ENCODE assay signal across 9 cellular contexts in the genomic region with DNA sequence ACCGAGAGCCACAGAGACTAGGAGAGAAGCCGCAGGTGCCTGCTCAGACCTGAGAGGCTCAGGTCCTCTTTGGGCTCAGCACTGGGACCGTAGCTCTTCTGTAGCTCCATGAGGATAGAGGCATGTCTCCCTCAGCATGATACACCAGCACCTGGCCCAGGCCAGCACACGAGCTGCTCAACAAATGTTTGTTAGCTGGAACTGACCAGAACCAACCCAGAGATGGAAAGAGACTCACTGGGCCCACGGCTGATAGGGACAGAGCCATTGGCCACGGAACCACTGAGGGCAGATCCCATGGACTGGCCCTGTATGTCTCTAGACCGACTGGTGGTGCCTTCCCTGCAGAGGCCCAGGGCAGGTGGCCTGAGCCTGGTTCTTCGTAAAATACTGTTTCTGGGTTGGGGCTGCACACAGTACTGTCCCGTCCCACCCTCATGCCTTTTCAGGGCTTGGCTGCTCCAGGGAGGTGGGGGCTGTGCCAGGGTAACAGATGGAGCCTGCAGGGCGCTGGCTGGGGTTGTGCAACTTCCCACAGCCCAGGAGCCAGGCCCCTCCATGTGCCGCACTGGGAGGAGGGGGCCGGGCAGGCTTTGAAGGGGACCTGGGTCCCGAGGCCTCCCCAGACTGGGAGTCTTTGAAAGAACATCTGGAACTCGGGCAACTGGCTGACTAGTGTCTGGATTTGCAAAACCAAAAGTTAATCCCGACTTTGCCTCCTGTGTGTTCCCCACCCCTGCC. TPM values are rescaled to one million over a fixed set of nuclear protein-coding genes. Genes with fewer than 3 reads are reported as not detected.
A peak's percentile ranks its signal among the peaks of the same experiment; 100 is the strongest.
DNase-seq lines count a peak whose midpoint lies in the region; ATAC-seq and TF ChIP-seq lines count a peak whose summit lies in the region.
"Had no signal": no experiment of that assay in that cellular context is flagged by ENCODE, and none has a peak within 500 bp of the region (broad histone marks: within the 10 kb centered on the region; RNA-seq: fewer than 3 reads in every experiment).

No MANE protein-coding gene starts in this region.

- peaks cover 0 to 48% (median 23%) of the 10 kb centered on the region in 4 donors for H3K4me1 Mint-ChIP-seq in CD4-positive, CD25-positive, alpha-beta regulatory T cell
- peaks cover 36% of the 10 kb centered on the region for H3K4me1 Mint-ChIP-seq in WTC11
- peaks cover 8% of the 10 kb centered on the region for H3K4me1 Mint-ChIP-seq in mesothelial cell of epicardium

- no peak for DNase-seq in CD4-positive, CD25-positive, alpha-beta regulatory T cell
- DNase-seq in G401 (ENCODE audit: low spot score) (peak; percentile 91), WTC11 (ENCODE audit: low spot score) (no peak), mesothelial cell of epicardium (ENCODE audit: low spot score in 2 of 2, unreplicated experiment in 2 of 2) (no peak), NCI-H524 treated with DMSO at 0.1 percent for 48 hours (lab: John Stamatoyannopoulos, UW) (no peak), globus pallidus (ENCODE audit: low spot score) (no peak)
- DNase-seq: body of pancreas had no signal

- H3K27ac Mint-ChIP-seq in CD4-positive, CD25-positive, alpha-beta regulatory T cell, result peak overlapping the region in 2 of 3 donors; percentile 31 to 79
- H3K27ac Mint-ChIP-seq in WTC11, result no peak overlapping the region
- no peak overlapping the region for H3K27ac Mint-ChIP-seq in mesothelial cell of epicardium

- H3K27me3 ChIP-seq in CD4-positive, CD25-positive, alpha-beta regulatory T cell (ENCODE audit: control insufficient read depth, insufficient read depth, low read length), result no peaks in the 10 kb centered on the region

- no peak overlapping the region for H3K27ac ChIP-seq in CD4-positive, CD25-positive, alpha-beta regulatory T cell (ENCODE audit: insufficient read depth, low read length, poor library complexity, severe bottlenecking)

- no peak for ATAC-seq in CD4-positive, CD25-positive, alpha-beta regulatory T cell (ENCODE audit: low read depth in 2 of 2)
- no peak for ATAC-seq in WTC11
- no peak for ATAC-seq in GM21390 (IDR thresholded peaks at IDR 0.05; ENCODE audit: unreplicated experiment)
- ATAC-seq: body of pancreas had no signal

- H3K9me3 ChIP-seq in CD4-positive, CD25-positive, alpha-beta regulatory T cell (ENCODE audit: control insufficient read depth in 2 of 2, low read length in 2 of 2), result no peaks in the 10 kb centered on the region
- H3K9me3 ChIP-seq: body of pancreas had no signal

- peak overlapping the region; percentile 34 to 86 (median 76) for H3K4me3 Mint-ChIP-seq in CD4-positive, CD25-positive, alpha-beta regulatory T cell
- peak overlapping the region; percentile 62 for H3K4me3 Mint-ChIP-seq in WTC11
- H3K4me3 Mint-ChIP-seq in mesothelial cell of epicardium, result peak overlapping the region; percentile 60

- H3K36me3 ChIP-seq in CD4-positive, CD25-positive, alpha-beta regulatory T cell (ENCODE audit: control insufficient read depth, insufficient read depth, low read length), result no peaks in the 10 kb centered on the region

- H3K4me3 ChIP-seq in CD4-positive, CD25-positive, alpha-beta regulatory T cell (ENCODE audit: low read depth, low read length), result no peak overlapping the region
- H3K4me3 ChIP-seq: body of pancreas, lung had no signal

- H3K36me3 Mint-ChIP-seq in CD4-positive, CD25-positive, alpha-beta regulatory T cell, result no peaks in the 10 kb centered on the region
- no peaks in the 10 kb centered on the region for H3K36me3 Mint-ChIP-seq in WTC11
- no peaks in the 10 kb centered on the region for H3K36me3 Mint-ChIP-seq in mesothelial cell of epicardium

- CTCF ChIA-PET in WTC11 (lab: Charles Lee), result interaction anchor here (1.1 to 6.1 kb wide), 6 partner anchors 12 to 79 kb away, joined by 3 to 53 read pairs (median 28); partner anchors contain the start of genes PRPF6, SAMD10 and TCEA2

- in situ Hi-C loops in G401 (cut with HindIII; ENCODE audit: low sequenced_read_pairs), result no loop called here

- TF ChIP-seq CTCF in WTC11 (IDR thresholded peaks at IDR 0.05) (no peak), mesothelial cell of epicardium (IDR thresholded peaks at IDR 0.05; ENCODE audit: unreplicated experiment) (no peak)

- peaks cover 58% of the 10 kb centered on the region for H3K4me1 ChIP-seq in CD4-positive, CD25-positive, alpha-beta regulatory T cell (ENCODE audit: control insufficient read depth, insufficient read depth, low read length, poor library complexity, severe bottlenecking)

- peaks cover 0 to 1% (median 0%) of the 10 kb centered on the region in 7 donors for H3K9me3 Mint-ChIP-seq in CD4-positive, CD25-positive, alpha-beta regulatory T cell
- H3K9me3 Mint-ChIP-seq in WTC11 (no peaks in the 10 kb centered on the region), mesothelial cell of epicardium (no peaks in the 10 kb centered on the region)

- H3K27me3 Mint-ChIP-seq in CD4-positive, CD25-positive, alpha-beta regulatory T cell, result peaks cover 23% of the 10 kb centered on the region
- peaks cover 66% of the 10 kb centered on the region for H3K27me3 Mint-ChIP-seq in WTC11 (ENCODE audit: low read depth)
- peaks cover 79% of the 10 kb centered on the region for H3K27me3 Mint-ChIP-seq in mesothelial cell of epicardium (ENCODE audit: low read depth)

- POLR2A ChIA-PET in WTC11 (lab: Charles Lee), result no interaction called here

TF ChIP-seq in WTC11, 78 proteins besides CTCF, POLR2A, EP300 and RAD21 (continues in another document):
- TF ChIP-seq FOXK1 (CRISPR knock-in tag; IDR thresholded peaks at IDR 0.05) (no peak), ARID4B (CRISPR knock-in tag; IDR thresholded peaks at IDR 0.05; ENCODE audit: borderline replicate concordance) (no peak), SP1 (CRISPR knock-in tag; conservative IDR thresholded peaks at IDR 0.05) (no peak), CBFB (CRISPR knock-in tag; IDR thresholded peaks at IDR 0.05; ENCODE audit: low read depth) (no peak)

RNA-seq across cellular contexts. Expression of gene C20orf204, which starts 5.2 kb away (rescaled TPM):
- 6.0 TPM for total RNA-seq in CD4-positive, CD25-positive, alpha-beta regulatory T cell
- 1 to 10 TPM in 1 of 4 donors, under 1 TPM in 2, not detected in 1; 0.89 to 1.4 (median 0.91) TPM for polyA plus RNA-seq in CD4-positive, CD25-positive, alpha-beta regulatory T cell
- 0.81 and 1.8 TPM in 2 replicates for total RNA-seq in G401 (2014; rRNA removed; shearing (Covaris generic))
- 1.6 to 2.4 TPM (median 2.1 TPM) in 3 replicates for total RNA-seq in WTC11 (2021)
- 2.8 to 4.2 TPM (median 3.2 TPM) in 3 replicates for total RNA-seq in mesothelial cell of epicardium

RNA-seq across cellular contexts. Expression of gene SOX18, which starts 8.2 kb away (rescaled TPM):
- total RNA-seq in CD4-positive, CD25-positive, alpha-beta regulatory T cell, result not detected
- not detected for polyA plus RNA-seq in CD4-positive, CD25-positive, alpha-beta regulatory T cell
- 1.2 TPM in 1 of 2 replicates, not detected in the other for total RNA-seq in G401 (2014; rRNA removed; shearing (Covaris generic))
- total RNA-seq in WTC11 (2021), result 0.73 to 0.81 TPM (median 0.80 TPM) in 3 replicates
- total RNA-seq in mesothelial cell of epicardium, result 0.23 to 0.34 TPM in 2 of 3 replicates, not detected in the other

RNA-seq across cellular contexts. Expression of gene TCEA2, which starts 21.8 kb away (rescaled TPM):
- total RNA-seq in CD4-positive, CD25-positive, alpha-beta regulatory T cell, result 24.8 TPM
- 10 to 100 TPM; 17.7 to 27.1 (median 20.9) TPM for polyA plus RNA-seq in CD4-positive, CD25-positive, alpha-beta regulatory T cell
- 29.2 and 44.0 TPM in 2 replicates for total RNA-seq in G401 (2014; rRNA removed; shearing (Covaris generic))
- total RNA-seq in WTC11 (2021) (55.8 to 63.6 TPM (median 63.5 TPM) in 3 replicates), mesothelial cell of epicardium (77.9 to 81.3 TPM (median 81.2 TPM) in 3 replicates)

RNA-seq across cellular contexts. Expression of gene RGS19, which starts 38.1 kb away (rescaled TPM):
- 50.7 TPM for total RNA-seq in CD4-positive, CD25-positive, alpha-beta regulatory T cell
- 100 to 1,000 TPM in 2 of 4 donors, 10 to 100 TPM in 2; 79.4 to 105 (median 95.0) TPM for polyA plus RNA-seq in CD4-positive, CD25-positive, alpha-beta regulatory T cell
- total RNA-seq in G401 (2014; rRNA removed; shearing (Covaris generic)), result 32.9 and 33.4 TPM in 2 replicates
- total RNA-seq in WTC11 (2021) (13.8 to 15.9 TPM (median 15.1 TPM) in 3 replicates), mesothelial cell of epicardium (7.0 to 8.1 TPM (median 7.9 TPM) in 3 replicates)

RNA-seq across cellular contexts. Expression of gene OPRL1, which starts 38.7 kb away (rescaled TPM):
- total RNA-seq in CD4-positive, CD25-positive, alpha-beta regulatory T cell, result 1.3 TPM
- 1 to 10 TPM in 1 of 4 donors, under 1 TPM in 3; 0.58 to 1.1 (median 0.59) TPM for polyA plus RNA-seq in CD4-positive, CD25-positive, alpha-beta regulatory T cell
- 4.2 and 5.0 TPM in 2 replicates for total RNA-seq in G401 (2014; rRNA removed; shearing (Covaris generic))
- 1.7 to 2.2 TPM (median 2.0 TPM) in 3 replicates for total RNA-seq in WTC11 (2021)
- total RNA-seq in mesothelial cell of epicardium, result 2.2 to 2.6 TPM (median 2.5 TPM) in 3 replicates

Comparison
In these comparisons a context has a peak if more than half of its experiments do, and no peak if none do; other contexts are left out.
1. H3K27ac Mint-ChIP-seq: peak in CD4-positive, CD25-positive, alpha-beta regulatory T cell (2 of 3); none in WTC11 (single experiment) and mesothelial cell of epicardium (single experiment).
2. Peak in every context shown above with its lines, with median percentiles within 50 percentile points of each other: H3K4me3 Mint-ChIP-seq.